Comparison of ENCODE assay signal across 12 cellular contexts in the genomic region with DNA sequence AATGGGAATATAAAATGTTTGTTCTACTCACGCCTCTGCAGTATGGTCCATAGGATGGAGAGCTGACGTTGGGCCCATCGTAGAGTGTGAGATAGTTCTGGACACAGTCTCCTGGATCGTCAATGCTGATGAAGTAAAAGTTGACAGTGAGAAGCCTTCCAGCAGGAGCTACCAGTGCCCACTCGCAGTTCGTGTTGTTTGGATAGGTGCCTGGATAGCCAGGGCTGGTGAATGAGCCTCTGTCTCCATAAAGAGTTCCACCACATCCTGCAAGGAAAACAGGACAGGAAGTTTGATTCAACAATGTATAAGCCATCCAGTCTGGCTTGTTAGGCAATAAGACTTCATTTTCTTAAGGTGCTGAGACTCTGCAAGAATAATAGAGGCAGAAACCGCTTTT.
DNase-seq lines count a peak whose midpoint lies in the region; ATAC-seq, FAIRE-seq and TF ChIP-seq lines count a peak whose summit lies in the region.
"Had no signal": no experiment of that assay in that cellular context is flagged by ENCODE, and none has a peak within 500 bp of the region (broad histone marks: within the 10 kb centered on the region; RNA-seq: fewer than 3 reads in every experiment).

No MANE protein-coding gene starts in this region.

- H3K9ac ChIP-seq in endothelial cell of umbilical vein (replicated peaks; ENCODE audit: extremely low read depth, insufficient read depth, low read length), result no peak overlapping the region
- H3K9ac ChIP-seq: KMS-11 had no signal

- H3K9me3 ChIP-seq in Panc1 (ENCODE audit: control insufficient read depth, insufficient read depth, low read depth, low read length), result no peaks in the 10 kb centered on the region
- no peaks in the 10 kb centered on the region for H3K9me3 ChIP-seq in endothelial cell of umbilical vein (replicated peaks; ENCODE audit: control insufficient read depth, insufficient read depth, low read length)
- H3K9me3 ChIP-seq in pancreas, result no peaks in the 10 kb centered on the region

- peak overlapping the region; percentile 29 for H3K4me2 ChIP-seq in endothelial cell of umbilical vein (ENCODE audit: insufficient read depth, low read length)
- H3K4me2 ChIP-seq: KMS-11 had no signal

- CTCF ChIA-PET in Panc1 (lab: Charles Lee) (interaction anchor here (0.6 to 1.2 kb wide), 5 partner anchors 14 to 255 kb away, joined by 3 to 8 read pairs (median 7); no protein-coding TSS in a partner anchor), endothelial cell of umbilical vein (lab: Charles Lee) (interaction anchor here (0.7 to 3.2 kb wide), 32 partner anchors 8 to 993 kb away, joined by 3 to 70 read pairs (median 4); a partner anchor contains a TSS)

- no peaks in the 10 kb centered on the region for H3K9me1 ChIP-seq in endothelial cell of umbilical vein (replicated peaks; ENCODE audit: control insufficient read depth, extremely low read depth, insufficient read depth, low read length)

- H3K27me3 ChIP-seq in Panc1 (ENCODE audit: control insufficient read depth, insufficient read depth, low read length) (peaks cover 3% of the 10 kb centered on the region; the same call in 1 of the 2 replicates), endothelial cell of umbilical vein (ENCODE audit: control insufficient read depth in 2 of 2, insufficient read depth in 2 of 2, low read length in 2 of 2) (no peaks in the 10 kb centered on the region), pancreas (no peaks in the 10 kb centered on the region)

- TF ChIP-seq CTCF in Panc1 (IDR thresholded peaks at IDR 0.05) (no peak), endothelial cell of umbilical vein (IDR thresholded peaks at IDR 0.05; ENCODE audit: extremely low read depth in 1 of 2, insufficient read depth in 1 of 2, low read depth in 1 of 2, low read length in 2 of 2) (no peak), pancreas (IDR thresholded peaks at IDR 0.05) (no peak)

- POLR2A ChIA-PET in Panc1 (lab: Charles Lee), result interaction anchor here (0.7 kb wide), 1 partner anchor 231 kb away, joined by 7 read pairs; no protein-coding TSS in a partner anchor
- POLR2A ChIA-PET in endothelial cell of umbilical vein (lab: Charles Lee), result interaction anchor here (1.0 kb wide), 1 partner anchor 257 kb away, joined by 3 read pairs; a partner anchor contains a TSS

- FAIRE-seq in endothelial cell of umbilical vein (lab: Jason Lieb, UNC) (peak; percentile 92), pancreas (lab: Jason Lieb, UNC) (no peak)
- FAIRE-seq: kidney had no signal

- H3K36me3 ChIP-seq in Panc1 (ENCODE audit: control insufficient read depth, insufficient read depth, low read length) (no peaks in the 10 kb centered on the region), endothelial cell of umbilical vein (ENCODE audit: control insufficient read depth in 2 of 2, extremely low read depth in 1 of 2, insufficient read depth in 2 of 2, low read length in 2 of 2) (no peaks in the 10 kb centered on the region), pancreas (no peaks in the 10 kb centered on the region)

- 47% methylated on average over 7 of the region's 7 CpGs for WGBS in pancreas, 2 donors

- no peak for TF ChIP-seq POLR2A in endothelial cell of umbilical vein (IDR thresholded peaks at IDR 0.05; ENCODE audit: low read depth, low read length)

- intact Hi-C loops in Panc1 (cut with micrococcal nuclease; ENCODE audit: unreplicated experiment), result loop anchor here (5.0 kb wide), 1 partner anchor 229 kb away; no protein-coding TSS in a partner anchor
- intact Hi-C loops in endothelial cell of umbilical vein (cut with micrococcal nuclease), result loop anchor here (1.0 to 2.0 kb wide), 7 partner anchors 14 to 793 kb away; a partner anchor contains a TSS
- intact Hi-C loops in pancreas (cut with DNase I), result no loop called here

- DNase-seq in ELR (ENCODE audit: low read depth) (peak; percentile 34), Panc1 (ENCODE audit: low read depth, low spot score) (no peak), endothelial cell of umbilical vein (ENCODE audit: low read depth, low spot score) (peak; percentile 78), pancreas (no peak), NCI-H226 (no peak), NCI-H2029 treated with DMSO at 0.1 percent for 48 hours (lab: John Stamatoyannopoulos, UW) (no peak)
- DNase-seq: kidney, NCI-H187 treated with DMSO at 0.1 percent for 48 hours, SHP77 treated with DMSO at 0.1 percent for 48 hours had no signal

- peak overlapping the region in 1 of 2 experiments; percentile 0; a peak in 1 of 4 replicates for H3K4me3 ChIP-seq in Panc1 (ENCODE audit: low read depth in 2 of 2, low read length in 2 of 2)
- no peak overlapping the region for H3K4me3 ChIP-seq in endothelial cell of umbilical vein (replicated peaks in 1 of 3; ENCODE audit: insufficient read depth in 1 of 3, low read depth in 1 of 3, low read length in 3 of 3)
- H3K4me3 ChIP-seq in pancreas, result no peak overlapping the region

- in situ Hi-C loops in Panc1 (cut with HindIII; ENCODE audit: low pct_unique_long_range_greater_than_20kb, low sequenced_read_pairs), result no loop called here

- no peaks in the 10 kb centered on the region for H4K20me1 ChIP-seq in endothelial cell of umbilical vein (replicated peaks; ENCODE audit: control insufficient read depth, extremely low read depth, insufficient read depth, low read length)

- no peaks in the 10 kb centered on the region for H3K79me2 ChIP-seq in endothelial cell of umbilical vein (ENCODE audit: control insufficient read depth, insufficient read depth, low read length)

- H3K4me1 ChIP-seq in Panc1 (ENCODE audit: control insufficient read depth, insufficient read depth, low read length) (no peaks in the 10 kb centered on the region), endothelial cell of umbilical vein (ENCODE audit: control insufficient read depth, extremely low read depth, insufficient read depth, low read length) (peaks cover 28% of the 10 kb centered on the region), pancreas (no peaks in the 10 kb centered on the region)

- dilution Hi-C loops in endothelial cell of umbilical vein (cut with MboI; ENCODE audit: extremely low pct_ligation_motif_present, low sequenced_read_pairs), result no loop called here

- ATAC-seq in Panc1 (peak; percentile 73), pancreas (peak in 3 of 4 donors; percentile 9 to 14 (median 14)), HG02763 (IDR thresholded peaks at IDR 0.05; ENCODE audit: unreplicated experiment) (no peak), HG02938 (IDR thresholded peaks at IDR 0.05; ENCODE audit: unreplicated experiment) (no peak)

- H2AFZ ChIP-seq in endothelial cell of umbilical vein (ENCODE audit: low read depth, low read length), result peak overlapping the region; percentile 67

- BruUV-seq in Panc1 (replicated peaks; lab: Mats Ljungman, UMichigan) (no TSS peak), endothelial cell of umbilical vein (replicated peaks; lab: Mats Ljungman, UMichigan) (no TSS peak)

- no peak overlapping the region for H3K27ac ChIP-seq in Panc1 (ENCODE audit: low read length)
- peak overlapping the region; percentile 14 for H3K27ac ChIP-seq in endothelial cell of umbilical vein (ENCODE audit: insufficient read depth, low read depth, low read length)
- no peak overlapping the region for H3K27ac ChIP-seq in pancreas
- H3K27ac ChIP-seq: KMS-11 had no signal

TF ChIP-seq in endothelial cell of umbilical vein, 7 proteins besides CTCF, POLR2A, EP300 and RAD21:
- no peak for TF ChIP-seq JUN (IDR thresholded peaks at IDR 0.05; ENCODE audit: borderline replicate concordance, insufficient read depth, insufficient read length, low read depth)
- TF ChIP-seq GATA2 (IDR thresholded peaks at IDR 0.05; ENCODE audit: insufficient read depth, insufficient read length, low read depth, low read length), result no peak
- peak; percentile 40 for TF ChIP-seq FOS (IDR thresholded peaks at IDR 0.05; ENCODE audit: borderline replicate concordance, insufficient read depth, low read length)
- peak; percentile 46 for TF ChIP-seq POLR2AphosphoS5 (IDR thresholded peaks at IDR 0.05; ENCODE audit: insufficient read depth, low read depth, low read length)
- TF ChIP-seq EZH2 (IDR thresholded peaks at IDR 0.05; ENCODE audit: borderline replicate concordance, low read depth, low read length, severe bottlenecking), result no peak
- TF ChIP-seq MYC (IDR thresholded peaks at IDR 0.05; ENCODE audit: low read depth, low read length), result no peak
- TF ChIP-seq, protein P1, sequence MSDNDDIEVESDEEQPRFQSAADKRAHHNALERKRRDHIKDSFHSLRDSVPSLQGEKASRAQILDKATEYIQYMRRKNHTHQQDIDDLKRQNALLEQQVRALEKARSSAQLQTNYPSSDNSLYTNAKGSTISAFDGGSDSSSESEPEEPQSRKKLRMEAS (IDR thresholded peaks at IDR 0.05; ENCODE audit: insufficient read depth, insufficient read length), result no peak
TF ChIP-seq in endothelial cell of umbilical vein: peak in this region for 2.

Comparison
In these comparisons a context has a peak if more than half of its experiments do, and no peak if none do; other contexts are left out.
1. DNase-seq: peak in ELR (single experiment) and endothelial cell of umbilical vein (single experiment); none in Panc1 (single experiment), pancreas (0 of 6), NCI-H226 (single experiment) and NCI-H2029 treated with DMSO at 0.1 percent for 48 hours (single experiment).
2. ATAC-seq: peak in Panc1 (single experiment) and pancreas (3 of 4); none in HG02763 (single experiment) and HG02938 (single experiment).
3. intact Hi-C loops: an anchor here in Panc1 (5.0 kb wide) and endothelial cell of umbilical vein (1.0 to 2.0 kb wide); none called in pancreas.